12 cellular contexts compared by ENCODE assay signal in genomic region chr7:80498481-80499349, GRCh38. TPM values are rescaled to one million over a fixed set of nuclear protein-coding genes. Genes with fewer than 3 reads are reported as not detected.
DNase-seq lines count a peak whose midpoint lies in the region; ATAC-seq, FAIRE-seq and TF ChIP-seq lines count a peak whose summit lies in the region.
"Had no signal": no experiment of that assay in that cellular context is flagged by ENCODE, and none has a peak within 500 bp of the region (broad histone marks: within the 10 kb centered on the region; RNA-seq: fewer than 3 reads in every experiment).

No MANE protein-coding gene starts in this region.

- POLR2A ChIA-PET in PC-3 (lab: Charles Lee; ENCODE audit: unreplicated experiment), result no interaction called here

- ATAC-seq in PC-3, result peak; percentile 58; the same call in 1 of the 2 replicates
- ATAC-seq in stimulated activated naive CD8-positive, alpha-beta T cell treated with anti-CD3 and anti-CD28 coated beads, Interleukin-15, Interleukin-2, amounts not matched to agents 100 U/mL and 50 U/mL, for 24 hours, result no peak

- H3K79me2 ChIP-seq in PC-3 (ENCODE audit: low read length), result no peaks in the 10 kb centered on the region

- H3K27me3 ChIP-seq in PC-3 (ENCODE audit: low read length) (no peaks in the 10 kb centered on the region), suprapubic skin (no peaks in the 10 kb centered on the region)
- H3K27me3 ChIP-seq: MG63 had no signal

- TF ChIP-seq CTCF in PC-3 (conservative IDR thresholded peaks at IDR 0.05; ENCODE audit: low read depth, low read length) (no peak), kidney (IDR thresholded peaks at IDR 0.05; ENCODE audit: borderline replicate concordance, extremely low read depth, insufficient read depth) (no peak), suprapubic skin (IDR thresholded peaks at IDR 0.05) (no peak)

- peak overlapping the region; percentile 70 for H3K4me2 ChIP-seq in PC-3 (ENCODE audit: low read length)

- no TSS peak for BruUV-seq in PC-3 (replicated peaks; lab: Mats Ljungman, UMichigan)

- DNase-seq in PC-3 (peak; percentile 33), kidney (no peak), suprapubic skin (ENCODE audit: low spot score in 2 of 2) (no peak), NCI-H345 (lab: John Stamatoyannopoulos, UW) (no peak), OCI-M1 (lab: John Stamatoyannopoulos, UW) (no peak)
- DNase-seq in stimulated activated naive CD8-positive, alpha-beta T cell treated with anti-CD3 and anti-CD28 coated beads, Interleukin-15, Interleukin-2, amounts not matched to agents 100 U/mL and 50 U/mL, for 24 hours, result no peak
- DNase-seq in activated CD4-positive, CD25-positive, alpha-beta regulatory T cell treated with anti-CD3 and anti-CD28 coated beads, Interleukin-2, amount 50 U/mL, for 72 hours, result no peak
- DNase-seq: DMS153, NCI-H774 had no signal

- peak overlapping the region; percentile 39; the same call in 1 of the 2 replicates for H2AFZ ChIP-seq in PC-3 (ENCODE audit: low read length)

- FAIRE-seq in colon (lab: Jason Lieb, UNC) (peak; percentile 18), kidney (lab: Jason Lieb, UNC) (peak; percentile 94)

- no peaks in the 10 kb centered on the region for H3K36me3 ChIP-seq in PC-3 (ENCODE audit: low read depth, low read length)
- no peaks in the 10 kb centered on the region for H3K36me3 ChIP-seq in kidney (ENCODE audit: control insufficient read depth in 1 of 2, insufficient read depth in 2 of 2, low read length in 2 of 2)
- H3K36me3 ChIP-seq in suprapubic skin, result no peaks in the 10 kb centered on the region
- H3K36me3 ChIP-seq: MG63 had no signal

- TF ChIP-seq POLR2A in suprapubic skin (IDR thresholded peaks at IDR 0.05), result no peak

- H3K27ac ChIP-seq in PC-3 (ENCODE audit: low read length) (peak overlapping the region; percentile 90), kidney (ENCODE audit: low read depth in 2 of 2, low read length in 2 of 2) (peak overlapping the region in 1 of 2 donors; percentile 20), suprapubic skin (peak overlapping the region; percentile 81)
- H3K27ac ChIP-seq: coronary artery had no signal

- H3F3A ChIP-seq in PC-3 (ENCODE audit: low read length, unreplicated experiment), result peaks cover 3% of the 10 kb centered on the region

- no peaks in the 10 kb centered on the region for H3K9me3 ChIP-seq in PC-3 (ENCODE audit: low read length)
- no peaks in the 10 kb centered on the region for H3K9me3 ChIP-seq in kidney (ENCODE audit: control insufficient read depth in 1 of 2, low read length in 2 of 2)
- H3K9me3 ChIP-seq in suprapubic skin, result no peaks in the 10 kb centered on the region
- H3K9me3 ChIP-seq: MG63 had no signal

- 42% methylated on average over 4 of the region's 4 CpGs for WGBS in suprapubic skin

- H3K4me1 ChIP-seq in PC-3 (ENCODE audit: insufficient read depth, low read length) (peaks cover 27% of the 10 kb centered on the region), kidney (ENCODE audit: control insufficient read depth in 1 of 2, insufficient read depth in 1 of 2, low read depth in 1 of 2, low read length in 2 of 2) (peaks cover 0 to 7% of the 10 kb centered on the region in 2 donors), suprapubic skin (peaks cover 21% of the 10 kb centered on the region)

- no peak for TF ChIP-seq EP300 in suprapubic skin (IDR thresholded peaks at IDR 0.05)

- peak overlapping the region; percentile 30; the same call in 1 of the 2 replicates for H3K4me3 ChIP-seq in PC-3 (ENCODE audit: low read length)
- H3K4me3 ChIP-seq in kidney (ENCODE audit: low read length in 2 of 2), result no peak overlapping the region
- no peak overlapping the region for H3K4me3 ChIP-seq in suprapubic skin
- H3K4me3 ChIP-seq: coronary artery, MG63 had no signal

- no peaks in the 10 kb centered on the region for H3K9me2 ChIP-seq in PC-3 (replicated peaks; ENCODE audit: low read length)

- intact Hi-C loops in PC-3 (cut with micrococcal nuclease) (loop anchor here (2.0 kb wide), 1 partner anchor 160 kb away; no protein-coding TSS in a partner anchor), kidney (cut with DNase I) (no loop called here)

- H3K9ac ChIP-seq in PC-3 (ENCODE audit: low read length), result peak overlapping the region; percentile 62
- no peak overlapping the region for H3K9ac ChIP-seq in kidney (ENCODE audit: low read length in 2 of 2)

- CTCF ChIA-PET in PC-3 (lab: Charles Lee), result interaction anchor here (0.6 kb wide), 2 partner anchors 9 to 22 kb away, joined by 3 read pairs; no protein-coding TSS in a partner anchor

- H4K20me1 ChIP-seq in PC-3 (ENCODE audit: low read length), result no peaks in the 10 kb centered on the region

RNA-seq across cellular contexts. Expression of gene GNAT3, which starts 13.1 kb away (rescaled TPM):
- total RNA-seq in PC-3 (2014; rRNA removed), result not detected in 2 replicates
- total RNA-seq in kidney, result not detected
- polyA plus RNA-seq in kidney (ENCODE audit: insufficient read depth, low read depth, low replicate concordance), result not detected
- total RNA-seq in suprapubic skin, result not detected
